Comparison of ENCODE assay signal across 17 cellular contexts in genomic region chr11:116687458-116688201, GRCh38.
A peak's percentile ranks its signal among the peaks of the same experiment; 100 is the strongest.
DNase-seq lines count a peak whose midpoint lies in the region; ATAC-seq and TF ChIP-seq lines count a peak whose summit lies in the region.
"Had no signal": no experiment of that assay in that cellular context is flagged by ENCODE, and none has a peak within 500 bp of the region (broad histone marks: within the 10 kb centered on the region; RNA-seq: fewer than 3 reads in every experiment).

No MANE protein-coding gene starts in this region.

- H3K27me3 Mint-ChIP-seq in CD14-positive monocyte (ENCODE audit: low read depth in 3 of 3) = peaks cover 3 to 7% (median 4%) of the 10 kb centered on the region in 3 donors

- peaks cover 0 to 9% (median 0%) of the 10 kb centered on the region in 7 donors for H3K9me3 Mint-ChIP-seq in CD14-positive monocyte

- 0 out of 2 replicates have a peak, but pooled peaks cover 3% of the 10 kb centered on the region for H3K9me3 ChIP-seq in iPS-20b (ENCODE audit: insufficient read depth, low read depth, low read length)
- H3K9me3 ChIP-seq in OCI-LY7 (ENCODE audit: low read length) = no peaks in the 10 kb centered on the region
- H3K9me3 ChIP-seq in mucosa of descending colon = no peaks in the 10 kb centered on the region
- H3K9me3 ChIP-seq: BE2C, psoas muscle, thyroid gland had no signal

- no peaks in the 10 kb centered on the region for H3K27me3 ChIP-seq in iPS-20b (ENCODE audit: insufficient read depth, low read length)
- H3K27me3 ChIP-seq: BE2C, thyroid gland had no signal

- ATAC-seq in mucosa of descending colon (no peak), GM19397 (IDR thresholded peaks at IDR 0.05; ENCODE audit: unreplicated experiment) (no peak)
- ATAC-seq: activated CD8-positive, alpha-beta memory T cell treated with anti-CD3 and anti-CD28 coated beads, Interleukin-2, amount 10 ng/mL, durations not matched to agents 7 days and 5 days; psoas muscle had no signal

- CTCF ChIA-PET in OCI-LY7 (lab: Charles Lee; ENCODE audit: unreplicated experiment) = no interaction called here

- H3K4me2 ChIP-seq in OCI-LY7 (ENCODE audit: low read length) = no peak overlapping the region

- H3K9ac ChIP-seq in iPS-20b (ENCODE audit: low read depth, low read length) = peak overlapping the region; percentile 58; the same call in 1 of the 2 replicates

- peak overlapping the region; percentile 47 for H3K4me3 ChIP-seq in iPS-20b (ENCODE audit: low read length)
- no peak overlapping the region for H3K4me3 ChIP-seq in OCI-LY7 (ENCODE audit: low read depth, low read length, poor library complexity, severe bottlenecking)
- no peak overlapping the region for H3K4me3 ChIP-seq in mucosa of descending colon
- H3K4me3 ChIP-seq: psoas muscle, thyroid gland had no signal

- POLR2A ChIA-PET in OCI-LY7 (lab: Charles Lee) = no interaction called here

- H2AFZ ChIP-seq in OCI-LY7 (ENCODE audit: low read length) = no peak overlapping the region

- H3K27ac ChIP-seq in iPS-20b (ENCODE audit: low read length) = peak overlapping the region; percentile 15
- H3K27ac ChIP-seq in OCI-LY7 (ENCODE audit: low read depth, low read length, poor library complexity, severe bottlenecking) = no peak overlapping the region
- H3K27ac ChIP-seq: psoas muscle, thyroid gland had no signal

- H3K27ac Mint-ChIP-seq in CD14-positive monocyte = no peak overlapping the region
- H3K27ac Mint-ChIP-seq: activated B cell treated with CpG ODN at 0.5 μM for 24 hours; activated CD8-positive, alpha-beta memory T cell treated with anti-CD3 and anti-CD28 coated beads, Interleukin-2, amount 10 ng/mL, durations not matched to agents 7 days and 5 days had no signal

- DNase-seq in CD14-positive monocyte (ENCODE audit: low spot score) (peak; percentile 21), GM20000 (ENCODE audit: low spot score) (peak; percentile 2), NCI-H82 (lab: John Stamatoyannopoulos, UW) (peak; percentile 88), OCI-LY7 (ENCODE audit: low spot score) (no peak), mucosa of descending colon (no peak)
- DNase-seq in activated CD4-positive, CD25-positive, alpha-beta regulatory T cell (lab: John Stamatoyannopoulos, UW) = no peak
- DNase-seq: activated B cell treated with CpG ODN at 0.5 μM for 24 hours; activated CD8-positive, alpha-beta memory T cell treated with anti-CD3 and anti-CD28 coated beads, Interleukin-2, amount 10 ng/mL, durations not matched to agents 7 days and 5 days; activated naive CD4-positive, alpha-beta T cell treated with anti-CD3 and anti-CD28 coated beads, Interleukin-2, amount 50 U/mL, for 16 hours; BE2C; caudate nucleus; DMS79 treated with DMSO at 0.1 percent for 48 hours; psoas muscle; stimulated activated CD8-positive, alpha-beta memory T cell treated with anti-CD3 and anti-CD28 coated beads, Interleukin-4, amount 100 ng/mL, for 48 hours; thyroid gland had no signal

- H4K20me1 ChIP-seq in OCI-LY7 (ENCODE audit: insufficient read depth, low read length) = no peaks in the 10 kb centered on the region

- H3K36me3 Mint-ChIP-seq in CD14-positive monocyte = no peaks in the 10 kb centered on the region
- H3K36me3 Mint-ChIP-seq: activated CD8-positive, alpha-beta memory T cell treated with anti-CD3 and anti-CD28 coated beads, Interleukin-2, amount 10 ng/mL, durations not matched to agents 7 days and 5 days had no signal

- no peak overlapping the region for H3K4me3 Mint-ChIP-seq in CD14-positive monocyte
- H3K4me3 Mint-ChIP-seq: activated B cell treated with CpG ODN at 0.5 μM for 24 hours; activated CD8-positive, alpha-beta memory T cell treated with anti-CD3 and anti-CD28 coated beads, Interleukin-2, amount 10 ng/mL, durations not matched to agents 7 days and 5 days had no signal

- intact Hi-C loops in CD14-positive monocyte (cut with micrococcal nuclease) (no loop called here), OCI-LY7 (cut with micrococcal nuclease; ENCODE audit: unreplicated experiment) (no loop called here), mucosa of descending colon (cut with DNase I, micrococcal nuclease) (no loop called here)

- BruUV-seq in OCI-LY7 (replicated peaks; lab: Mats Ljungman, UMichigan) = no TSS peak

- H3K79me2 ChIP-seq in OCI-LY7 (ENCODE audit: insufficient read depth, low read depth, low read length) = no peaks in the 10 kb centered on the region

- no peaks in the 10 kb centered on the region for H3K9me2 ChIP-seq in OCI-LY7 (ENCODE audit: insufficient read depth, low read length)

- H3K36me3 ChIP-seq in iPS-20b (ENCODE audit: insufficient read depth, low read depth, low read length) = no peaks in the 10 kb centered on the region
- H3K36me3 ChIP-seq in OCI-LY7 (ENCODE audit: insufficient read depth, low read length) = no peaks in the 10 kb centered on the region
- no peaks in the 10 kb centered on the region for H3K36me3 ChIP-seq in mucosa of descending colon (ENCODE audit: low read depth)
- H3K36me3 ChIP-seq: BE2C, thyroid gland had no signal

- TF ChIP-seq CTCF in CD14-positive monocyte (IDR thresholded peaks at IDR 0.05) = no peak
- no peak for TF ChIP-seq CTCF in GM20000 (IDR thresholded peaks at IDR 0.05; ENCODE audit: extremely low read depth, missing control alignments)
- TF ChIP-seq CTCF in OCI-LY7 (conservative IDR thresholded peaks at IDR 0.05; ENCODE audit: low read length) = no peak
- TF ChIP-seq CTCF in mucosa of descending colon (IDR thresholded peaks at IDR 0.05) = no peak

- peaks cover 2% of the 10 kb centered on the region for H3K4me1 Mint-ChIP-seq in CD14-positive monocyte
- H3K4me1 Mint-ChIP-seq: activated CD8-positive, alpha-beta memory T cell treated with anti-CD3 and anti-CD28 coated beads, Interleukin-2, amount 10 ng/mL, durations not matched to agents 7 days and 5 days had no signal

- H3K4me1 ChIP-seq in iPS-20b (ENCODE audit: insufficient read depth, low read length) (peaks cover 20% of the 10 kb centered on the region), OCI-LY7 (ENCODE audit: insufficient read depth, low read length, poor library complexity, severe bottlenecking) (no peaks in the 10 kb centered on the region), mucosa of descending colon (ENCODE audit: low read depth) (no peaks in the 10 kb centered on the region)
- H3K4me1 ChIP-seq: psoas muscle, thyroid gland had no signal

Comparison
In these comparisons a context has a peak if more than half of its experiments do, and no peak if none do; other contexts are left out.
1. DNase-seq: peak in CD14-positive monocyte (single experiment), GM20000 (single experiment) and NCI-H82 (single experiment); none in activated CD4-positive, CD25-positive, alpha-beta regulatory T cell (0 of 4), OCI-LY7 (single experiment) and mucosa of descending colon (0 of 3).